ENCODE assay signal across 8 cellular contexts in genomic region chr21:31161157-31161556, GRCh38.
DNase-seq lines count a peak whose midpoint lies in the region; ATAC-seq and TF ChIP-seq lines count a peak whose summit lies in the region.

No MANE protein-coding gene starts in this region.

- no peak overlapping the region for H3K9ac ChIP-seq in neuronal stem cell (ENCODE audit: low read depth, low read length, poor library complexity)

- no peak overlapping the region for H2BK120ac ChIP-seq in neuronal stem cell (ENCODE audit: low read depth, low read length)

- no peak for TF ChIP-seq CTCF in endothelial cell (IDR thresholded peaks at IDR 0.05; ENCODE audit: unreplicated experiment)

- no peak overlapping the region for H2BK5ac ChIP-seq in neuronal stem cell (ENCODE audit: low read length)

- in situ Hi-C loops in ACHN (cut with HindIII; ENCODE audit: low pct_ligation_motif_present, low pct_unique_long_range_greater_than_20kb, low sequenced_read_pairs) = no loop called here

- H2AK5ac ChIP-seq in neuronal stem cell (ENCODE audit: low read depth, low read length) = no peak overlapping the region

- no peak for ATAC-seq in HG03025 (IDR thresholded peaks at IDR 0.05; ENCODE audit: low FRiP score, unreplicated experiment)

- H2BK12ac ChIP-seq in neuronal stem cell (ENCODE audit: low read length) = no peak overlapping the region

- peak overlapping the region; percentile 1 for H3K27ac ChIP-seq in neuronal stem cell (replicated peaks; ENCODE audit: low read length)

- H3K9me3 ChIP-seq in neuronal stem cell (replicated peaks in 1 of 2; ENCODE audit: control insufficient read depth in 2 of 2, insufficient read depth in 1 of 2, low read depth in 1 of 2, low read length in 2 of 2) = peaks cover 2 to 5% of the 10 kb centered on the region in 2 donors

- no peak overlapping the region for H3K18ac ChIP-seq in neuronal stem cell (ENCODE audit: low read length)

- no peak overlapping the region for H3K14ac ChIP-seq in neuronal stem cell (ENCODE audit: low read length)

- peaks cover 4 to 13% of the 10 kb centered on the region in 2 donors for H3K36me3 ChIP-seq in neuronal stem cell (replicated peaks in 1 of 2; ENCODE audit: control insufficient read depth in 2 of 2, insufficient read depth in 2 of 2, low read length in 2 of 2)

- peaks cover 28% of the 10 kb centered on the region for H3K36me3 Mint-ChIP-seq in endothelial cell (ENCODE audit: low read depth, unreplicated experiment)

- H3K9me3 Mint-ChIP-seq in endothelial cell (ENCODE audit: unreplicated experiment) = no peaks in the 10 kb centered on the region

- H3K27me3 ChIP-seq in neuronal stem cell (ENCODE audit: control insufficient read depth in 3 of 3, insufficient read depth in 3 of 3, low read depth in 1 of 3, low read length in 3 of 3) = no peaks in the 10 kb centered on the region

- H2BK15ac ChIP-seq in neuronal stem cell (ENCODE audit: low read length) = no peak overlapping the region

- H3K4me3 ChIP-seq in neuronal stem cell (ENCODE audit: low read length in 2 of 2) = peak overlapping the region in 1 of 2 donors; percentile 33

- H3K79me1 ChIP-seq in neuronal stem cell (ENCODE audit: low read depth, low read length) = no peaks in the 10 kb centered on the region

- peaks cover 9 to 29% of the 10 kb centered on the region in 2 donors for H3K4me1 ChIP-seq in neuronal stem cell (ENCODE audit: control insufficient read depth in 2 of 2, insufficient read depth in 1 of 2, low read depth in 1 of 2, low read length in 2 of 2)

- DNase-seq in COLO829 (ENCODE audit: low spot score) (peak; percentile 88), RPMI7951 (ENCODE audit: low read depth) (peak; percentile 85), endothelial cell (ENCODE audit: low spot score) (no peak), neuronal stem cell (ENCODE audit: low spot score) (no peak), ACHN (no peak), NCI-H524 treated with DMSO at 0.1 percent for 48 hours (lab: John Stamatoyannopoulos, UW) (no peak), activated gamma-delta T cell treated with Interleukin-2 at 50 U/mL for 16 hours (no peak)

- H4K91ac ChIP-seq in neuronal stem cell (ENCODE audit: low read depth, low read length, poor library complexity) = no peak overlapping the region

- H4K8ac ChIP-seq in neuronal stem cell (ENCODE audit: low read depth, low read length) = no peak overlapping the region

- peak overlapping the region; percentile 97 for H3K27ac Mint-ChIP-seq in endothelial cell (ENCODE audit: unreplicated experiment)

- peak overlapping the region; percentile 56 for H3K4me2 ChIP-seq in neuronal stem cell (ENCODE audit: insufficient read depth, low read length, poor library complexity, severe bottlenecking)

- no peak overlapping the region for H3K4ac ChIP-seq in neuronal stem cell (ENCODE audit: low read length)

- no CpG with 5 or more reads among the region's 5 CpGs for WGBS in neuronal stem cell (ENCODE audit: extremely low coverage in 2 of 2, insufficient read length in 2 of 2, insufficient replicate concordance in 1 of 2), 2 donors

- peak overlapping the region; percentile 68 for H2AFZ ChIP-seq in neuronal stem cell (ENCODE audit: low read length)

- H3K27me3 Mint-ChIP-seq in endothelial cell (ENCODE audit: unreplicated experiment) = peaks cover 5% of the 10 kb centered on the region

- H3K23ac ChIP-seq in neuronal stem cell (ENCODE audit: low read depth, low read length, poor library complexity) = no peak overlapping the region

- H3K4me3 Mint-ChIP-seq in endothelial cell (ENCODE audit: unreplicated experiment) = peak overlapping the region; percentile 95

- peaks cover 55% of the 10 kb centered on the region for H3K4me1 Mint-ChIP-seq in endothelial cell (ENCODE audit: unreplicated experiment)

Comparison
In these comparisons a context has a peak if more than half of its experiments do, and no peak if none do; other contexts are left out.
1. DNase-seq: peak in COLO829 (single experiment) and RPMI7951 (single experiment); none in endothelial cell (single experiment), neuronal stem cell (single experiment), ACHN (single experiment), NCI-H524 treated with DMSO at 0.1 percent for 48 hours (single experiment) and activated gamma-delta T cell treated with Interleukin-2 at 50 U/mL for 16 hours (single experiment).